Comparison of ENCODE assay signal across 17 cellular contexts in genomic region chr9:81665514-81665838, GRCh38. TPM values are rescaled to one million over a fixed set of nuclear protein-coding genes. Genes with fewer than 3 reads are reported as not detected.
DNase-seq lines count a peak whose midpoint lies in the region; ATAC-seq and TF ChIP-seq lines count a peak whose summit lies in the region.
"Had no signal": no experiment of that assay in that cellular context is flagged by ENCODE, and none has a peak within 500 bp of the region (broad histone marks: within the 10 kb centered on the region; RNA-seq: fewer than 3 reads in every experiment).

No MANE protein-coding gene starts in this region.

- H3K27ac ChIP-seq in stomach, result peak overlapping the region in 3 of 5 donors; percentile 15 to 29 (median 27)
- H3K27ac ChIP-seq: parathyroid adenoma, suprapubic skin had no signal

- H3K9me3 ChIP-seq in stomach, result no peaks in the 10 kb centered on the region
- H3K9me3 ChIP-seq: A549, esophagus squamous epithelium, suprapubic skin had no signal

- no peaks in the 10 kb centered on the region for H3K27me3 Mint-ChIP-seq in activated naive CD8-positive, alpha-beta T cell treated with anti-CD3 and anti-CD28 coated beads, Interleukin-2, amount 50 U/mL, for 24 hours
- H3K27me3 Mint-ChIP-seq: activated CD4-positive, alpha-beta T cell treated with anti-CD3 and anti-CD28 coated beads, Interleukin-2, amount 10 ng/mL, durations not matched to agents 24 days and 14 days had no signal

- H3K4me1 ChIP-seq in stomach, result peaks cover 28 to 81% (median 49%) of the 10 kb centered on the region in 4 donors

- no peak for TF ChIP-seq CTCF in stomach (IDR thresholded peaks at IDR 0.05)

- H3K4me1 Mint-ChIP-seq in activated naive CD8-positive, alpha-beta T cell treated with anti-CD3 and anti-CD28 coated beads, Interleukin-2, amount 50 U/mL, for 24 hours, result peaks cover 12% of the 10 kb centered on the region
- H3K4me1 Mint-ChIP-seq: activated CD4-positive, alpha-beta T cell treated with anti-CD3 and anti-CD28 coated beads, Interleukin-2, amount 10 ng/mL, durations not matched to agents 24 days and 14 days had no signal

- H3K36me3 Mint-ChIP-seq in activated naive CD8-positive, alpha-beta T cell treated with anti-CD3 and anti-CD28 coated beads, Interleukin-2, amount 50 U/mL, for 24 hours (ENCODE audit: low read depth), result no peaks in the 10 kb centered on the region

- H3K9me3 Mint-ChIP-seq in activated naive CD8-positive, alpha-beta T cell treated with anti-CD3 and anti-CD28 coated beads, Interleukin-2, amount 50 U/mL, for 24 hours, result no peaks in the 10 kb centered on the region
- H3K9me3 Mint-ChIP-seq: activated CD4-positive, alpha-beta T cell treated with anti-CD3 and anti-CD28 coated beads, Interleukin-2, amount 10 ng/mL, durations not matched to agents 24 days and 14 days had no signal

- 18 to 31% (median 27%) methylated on average over 5 of the region's 5 CpGs for WGBS in stomach, 5 donors

- no peak for TF ChIP-seq POLR2A in stomach (IDR thresholded peaks at IDR 0.05)

- no peak for TF ChIP-seq EP300 in stomach (IDR thresholded peaks at IDR 0.05)

- H3K27ac Mint-ChIP-seq in activated naive CD8-positive, alpha-beta T cell treated with anti-CD3 and anti-CD28 coated beads, Interleukin-2, amount 50 U/mL, for 24 hours, result no peak overlapping the region
- H3K27ac Mint-ChIP-seq: activated CD4-positive, alpha-beta T cell treated with anti-CD3 and anti-CD28 coated beads, Interleukin-2, amount 10 ng/mL, durations not matched to agents 24 days and 14 days had no signal

- H3K27me3 ChIP-seq in stomach, result no peaks in the 10 kb centered on the region
- H3K27me3 ChIP-seq: esophagus squamous epithelium, suprapubic skin had no signal

- peak; percentile 9 for DNase-seq in NCI-H446 treated with DMSO at 0.1 percent for 48 hours (lab: John Stamatoyannopoulos, UW)
- no peak for DNase-seq in NCI-H446 (lab: John Stamatoyannopoulos, UW)
- peak; percentile 86 for DNase-seq in NCI-H748 (lab: John Stamatoyannopoulos, UW; ENCODE audit: unreplicated experiment)
- DNase-seq in iPS-NIHi7 (ENCODE audit: extremely low spot score), result peak; percentile 56
- DNase-seq in stomach, result no peak
- no peak for DNase-seq in activated naive CD8-positive, alpha-beta T cell treated with anti-CD3 and anti-CD28 coated beads, Interleukin-2, amount 50 U/mL, for 24 hours
- DNase-seq: activated CD4-positive, alpha-beta T cell treated with anti-CD3 and anti-CD28 coated beads, Interleukin-2, amount 10 ng/mL, durations not matched to agents 24 days and 14 days; central memory CD4-positive, alpha-beta T cell; DMS53; esophagus squamous epithelium; stimulated activated CD4-positive, alpha-beta T cell treated with anti-CD3 and anti-CD28 coated beads, Interleukin-4, amount 100 ng/mL, for 1 hour; SW 1271 had no signal

- no peak for ATAC-seq in HG02759 (IDR thresholded peaks at IDR 0.05; ENCODE audit: unreplicated experiment)
- no peak for ATAC-seq in GM18517 (IDR thresholded peaks at IDR 0.05; ENCODE audit: unreplicated experiment)
- ATAC-seq in activated naive CD8-positive, alpha-beta T cell treated with anti-CD3 and anti-CD28 coated beads, Interleukin-2, amount 50 U/mL, for 24 hours, result no peak

- H3K4me3 ChIP-seq in stomach, result no peak overlapping the region
- H3K4me3 ChIP-seq: A549, esophagus squamous epithelium, suprapubic skin had no signal

- intact Hi-C loops in stomach (cut with DNase I; ENCODE audit: low total_unique reads), result no loop called here

- no peak overlapping the region for H3K4me3 Mint-ChIP-seq in activated naive CD8-positive, alpha-beta T cell treated with anti-CD3 and anti-CD28 coated beads, Interleukin-2, amount 50 U/mL, for 24 hours
- H3K4me3 Mint-ChIP-seq: activated CD4-positive, alpha-beta T cell treated with anti-CD3 and anti-CD28 coated beads, Interleukin-2, amount 10 ng/mL, durations not matched to agents 24 days and 14 days had no signal

- H3K36me3 ChIP-seq in stomach, result peaks cover 0 to 34% (median 10%) of the 10 kb centered on the region in 4 donors

RNA-seq across cellular contexts. Expression of gene TLE1, which starts 23.9 kb away (rescaled TPM):
- 100 to 1,000 TPM in 2 of 5 donors, 10 to 100 TPM in 3; 57.2 to 136 (median 85.2) TPM for total RNA-seq in stomach
- polyA plus RNA-seq in stomach, result 10 to 100 TPM; 23.7 to 33.0 (median 26.3) TPM
- total RNA-seq: activated CD4-positive, alpha-beta T cell treated with anti-CD3 and anti-CD28 coated beads, Interleukin-2, amount 10 ng/mL, durations not matched to agents 24 days and 14 days had no signal

Comparison
In these comparisons a context has a peak if more than half of its experiments do, and no peak if none do; other contexts are left out.
1. DNase-seq: peak in NCI-H446 treated with DMSO at 0.1 percent for 48 hours (single experiment), NCI-H748 (single experiment) and iPS-NIHi7 (single experiment); none in NCI-H446 (0 of 2), stomach (single experiment) and activated naive CD8-positive, alpha-beta T cell treated with anti-CD3 and anti-CD28 coated beads, Interleukin-2, amount 50 U/mL, for 24 hours (single experiment).